Comparison of ENCODE assay signal across 7 cellular contexts in genomic region chr1:156590326-156591180, GRCh38. TPM values are rescaled to one million over a fixed set of nuclear protein-coding genes. Genes with fewer than 3 reads are reported as not detected.
DNase-seq lines count a peak whose midpoint lies in the region; ATAC-seq and TF ChIP-seq lines count a peak whose summit lies in the region.
"Had no signal": no experiment of that assay in that cellular context is flagged by ENCODE, and none has a peak within 500 bp of the region (broad histone marks: within the 10 kb centered on the region; RNA-seq: fewer than 3 reads in every experiment).

No MANE protein-coding gene starts in this region.

- H3K36me3 Mint-ChIP-seq in activated CD8-positive, alpha-beta T cell treated with anti-CD3 and anti-CD28 coated beads for 36 hours (ENCODE audit: low read depth), result peaks cover 29% of the 10 kb centered on the region
- peaks cover 0 to 9% (median 4%) of the 10 kb centered on the region in 5 donors for H3K36me3 Mint-ChIP-seq in naive thymus-derived CD4-positive, alpha-beta T cell

- H3K4me3 Mint-ChIP-seq in activated CD8-positive, alpha-beta T cell treated with anti-CD3 and anti-CD28 coated beads for 36 hours, result peak overlapping the region; percentile 77
- H3K4me3 Mint-ChIP-seq in naive thymus-derived CD4-positive, alpha-beta T cell, result peak overlapping the region in 8 of 10 donors; percentile 82 to 93 (median 91)

- peaks cover 30% of the 10 kb centered on the region for H3K4me1 Mint-ChIP-seq in activated CD8-positive, alpha-beta T cell treated with anti-CD3 and anti-CD28 coated beads for 36 hours (ENCODE audit: low read depth)
- H3K4me1 Mint-ChIP-seq in naive thymus-derived CD4-positive, alpha-beta T cell, result peaks cover 16 to 31% (median 28%) of the 10 kb centered on the region in 7 donors

- TF ChIP-seq CTCF in GM12865 (IDR thresholded peaks at IDR 0.05; ENCODE audit: insufficient read depth, low read depth, low read length, missing control alignments) (no peak), omental fat pad (IDR thresholded peaks at IDR 0.05) (no peak)
- TF ChIP-seq CTCF in activated CD8-positive, alpha-beta T cell treated with anti-CD3 and anti-CD28 coated beads for 36 hours (IDR thresholded peaks at IDR 0.05), result no peak

- no peaks in the 10 kb centered on the region for H3K9me3 Mint-ChIP-seq in activated CD8-positive, alpha-beta T cell treated with anti-CD3 and anti-CD28 coated beads for 36 hours
- H3K9me3 Mint-ChIP-seq in naive thymus-derived CD4-positive, alpha-beta T cell, result no peaks in the 10 kb centered on the region

- H3K27me3 Mint-ChIP-seq in activated CD8-positive, alpha-beta T cell treated with anti-CD3 and anti-CD28 coated beads for 36 hours, result no peaks in the 10 kb centered on the region
- no peaks in the 10 kb centered on the region for H3K27me3 Mint-ChIP-seq in naive thymus-derived CD4-positive, alpha-beta T cell

- H3K27ac ChIP-seq in naive thymus-derived CD4-positive, alpha-beta T cell (ENCODE audit: low read depth, low read length), result peak overlapping the region; percentile 89

- DNase-seq in GM12865 (ENCODE audit: low read depth), result peak; percentile 29
- no peak for DNase-seq in activated CD8-positive, alpha-beta T cell treated with anti-CD3 and anti-CD28 coated beads for 36 hours
- DNase-seq in naive thymus-derived CD4-positive, alpha-beta T cell, result no peak
- no peak for DNase-seq in omental fat pad (ENCODE audit: low spot score)
- DNase-seq: NCI-H1436 treated with DMSO at 0.1 percent for 48 hours had no signal

- H3K9me3 ChIP-seq in naive thymus-derived CD4-positive, alpha-beta T cell (ENCODE audit: control insufficient read depth in 2 of 3, low read length in 3 of 3), result no peaks in the 10 kb centered on the region

- H3K4me1 ChIP-seq in naive thymus-derived CD4-positive, alpha-beta T cell (ENCODE audit: control insufficient read depth in 2 of 2, insufficient read depth in 2 of 2, low read length in 2 of 2), result peaks cover 8 to 12% of the 10 kb centered on the region in 2 donors

- H3K36me3 ChIP-seq in naive thymus-derived CD4-positive, alpha-beta T cell (ENCODE audit: control insufficient read depth in 2 of 3, insufficient read depth in 3 of 3, low read length in 3 of 3), result peaks cover 0 to 20% (median 0%) of the 10 kb centered on the region in 3 experiments

- peak; percentile 6 for ATAC-seq in activated CD8-positive, alpha-beta T cell treated with anti-CD3 and anti-CD28 coated beads for 36 hours
- no peak for ATAC-seq in naive thymus-derived CD4-positive, alpha-beta T cell
- ATAC-seq in GM19463 (IDR thresholded peaks at IDR 0.05; ENCODE audit: unreplicated experiment) (no peak), omental fat pad (ENCODE audit: low FRiP score) (no peak)
- ATAC-seq in activated CD4-positive, CD25-positive, alpha-beta regulatory T cell treated with anti-CD3 and anti-CD28 coated beads, Interleukin-2, amount 50 U/mL, for 24 hours, result no peak

- CTCF ChIA-PET in activated CD8-positive, alpha-beta T cell treated with anti-CD3 and anti-CD28 coated beads for 36 hours (lab: Charles Lee), result interaction anchor here (1.0 to 5.8 kb wide), 11 partner anchors 8 to 110 kb away, joined by 3 to 24 read pairs (median 6); partner anchors contain the start of genes GPATCH4 and MEF2D
- CTCF ChIA-PET in naive thymus-derived CD4-positive, alpha-beta T cell (lab: Charles Lee), result interaction anchor here (0.6 to 1.9 kb wide), 14 partner anchors 9 to 461 kb away, joined by 3 to 12 read pairs (median 3); no protein-coding TSS in a partner anchor

- peak overlapping the region; percentile 74 for H3K4me3 ChIP-seq in GM12865 (ENCODE audit: low read depth, low read length)
- no peak overlapping the region for H3K4me3 ChIP-seq in naive thymus-derived CD4-positive, alpha-beta T cell (ENCODE audit: low read length)

- H3K27me3 ChIP-seq in naive thymus-derived CD4-positive, alpha-beta T cell (ENCODE audit: control insufficient read depth in 2 of 2, insufficient read depth in 2 of 2, low read length in 2 of 2), result no peaks in the 10 kb centered on the region

- POLR2A ChIA-PET in activated CD8-positive, alpha-beta T cell treated with anti-CD3 and anti-CD28 coated beads for 36 hours (lab: Charles Lee), result interaction anchor here (0.6 to 5.2 kb wide), 16 partner anchors 10 to 152 kb away, joined by 3 to 66 read pairs (median 4); partner anchors contain the start of genes GPATCH4, MEF2D and TTC24
- POLR2A ChIA-PET in naive thymus-derived CD4-positive, alpha-beta T cell (lab: Charles Lee), result interaction anchor here (0.7 to 4.2 kb wide), 16 partner anchors 8 to 144 kb away, joined by 3 to 58 read pairs (median 4); partner anchors contain the start of genes GPATCH4 and MEF2D

- intact Hi-C loops in activated CD8-positive, alpha-beta T cell treated with anti-CD3 and anti-CD28 coated beads for 36 hours (cut with micrococcal nuclease), result no loop called here
- intact Hi-C loops in naive thymus-derived CD4-positive, alpha-beta T cell (cut with micrococcal nuclease), result loop anchor here (1.0 kb wide), 3 partner anchors 11 to 134 kb away; partner anchors contain the start of genes GPATCH4 (in 2 of the 2) and IQGAP3 (in 1 of the 2)

- peak overlapping the region; percentile 87 for H3K27ac Mint-ChIP-seq in activated CD8-positive, alpha-beta T cell treated with anti-CD3 and anti-CD28 coated beads for 36 hours
- peak overlapping the region; percentile 86 to 98 (median 93) for H3K27ac Mint-ChIP-seq in naive thymus-derived CD4-positive, alpha-beta T cell

RNA-seq across cellular contexts. Expression of gene NAXE, which starts 1.0 kb away (rescaled TPM):
- 10 to 100 TPM; 65.4 to 68.6 TPM for total RNA-seq in activated CD8-positive, alpha-beta T cell treated with anti-CD3 and anti-CD28 coated beads for 36 hours
- total RNA-seq in naive thymus-derived CD4-positive, alpha-beta T cell, result 10 to 100 TPM; 25.6 to 58.8 (median 40.7) TPM
- 100 to 1,000 TPM in 1 of 2 donors, 10 to 100 TPM in 1; 98.0 to 113 TPM for polyA plus RNA-seq in naive thymus-derived CD4-positive, alpha-beta T cell
- 10 to 100 TPM; 49.4 to 71.5 (median 58.9) TPM for total RNA-seq in omental fat pad

RNA-seq across cellular contexts. Expression of gene GPATCH4, which starts 10.7 kb away (rescaled TPM):
- total RNA-seq in activated CD8-positive, alpha-beta T cell treated with anti-CD3 and anti-CD28 coated beads for 36 hours, result 10 to 100 TPM; 50.7 to 51.0 TPM
- total RNA-seq in naive thymus-derived CD4-positive, alpha-beta T cell, result 10 to 100 TPM; 33.3 to 49.6 (median 39.1) TPM
- 10 to 100 TPM; 46.5 to 59.1 TPM for polyA plus RNA-seq in naive thymus-derived CD4-positive, alpha-beta T cell
- 10 to 100 TPM; 30.2 to 77.5 (median 35.5) TPM for total RNA-seq in omental fat pad

RNA-seq across cellular contexts. Expression of gene TTC24, which starts 11.0 kb away (rescaled TPM):
- total RNA-seq in activated CD8-positive, alpha-beta T cell treated with anti-CD3 and anti-CD28 coated beads for 36 hours, result 10 to 100 TPM; 19.8 to 20.2 TPM
- 10 to 100 TPM in 1 of 5 experiments, 1 to 10 TPM in 4; 2.8 to 10.2 (median 7.4) TPM for total RNA-seq in naive thymus-derived CD4-positive, alpha-beta T cell
- polyA plus RNA-seq in naive thymus-derived CD4-positive, alpha-beta T cell, result 1 to 10 TPM in 1 of 2 donors, under 1 TPM in 1; 0.97 to 1.5 TPM
- total RNA-seq in omental fat pad, result not detected

RNA-seq across cellular contexts. Expression of gene IQGAP3, which starts 18.2 kb away (rescaled TPM):
- total RNA-seq in activated CD8-positive, alpha-beta T cell treated with anti-CD3 and anti-CD28 coated beads for 36 hours, result 10 to 100 TPM; 14.4 to 14.9 TPM
- 10 to 100 TPM in 1 of 5 experiments, under 1 TPM in 1, not detected in 3; 0.24 to 14.4 TPM for total RNA-seq in naive thymus-derived CD4-positive, alpha-beta T cell
- not detected for polyA plus RNA-seq in naive thymus-derived CD4-positive, alpha-beta T cell
- total RNA-seq in omental fat pad, result 1 to 10 TPM in 1 of 4 donors, under 1 TPM in 3; 0.16 to 4.2 (median 0.23) TPM

RNA-seq across cellular contexts. Expression of gene HAPLN2, which starts 28.7 kb away (rescaled TPM):
- not detected for total RNA-seq in activated CD8-positive, alpha-beta T cell treated with anti-CD3 and anti-CD28 coated beads for 36 hours
- not detected for total RNA-seq in naive thymus-derived CD4-positive, alpha-beta T cell
- not detected for polyA plus RNA-seq in naive thymus-derived CD4-positive, alpha-beta T cell
- 1 to 10 TPM in 1 of 4 donors, not detected in 3; 2.8 TPM for total RNA-seq in omental fat pad
